1 cellular context compared by ENCODE assay signal in the genomic region with DNA sequence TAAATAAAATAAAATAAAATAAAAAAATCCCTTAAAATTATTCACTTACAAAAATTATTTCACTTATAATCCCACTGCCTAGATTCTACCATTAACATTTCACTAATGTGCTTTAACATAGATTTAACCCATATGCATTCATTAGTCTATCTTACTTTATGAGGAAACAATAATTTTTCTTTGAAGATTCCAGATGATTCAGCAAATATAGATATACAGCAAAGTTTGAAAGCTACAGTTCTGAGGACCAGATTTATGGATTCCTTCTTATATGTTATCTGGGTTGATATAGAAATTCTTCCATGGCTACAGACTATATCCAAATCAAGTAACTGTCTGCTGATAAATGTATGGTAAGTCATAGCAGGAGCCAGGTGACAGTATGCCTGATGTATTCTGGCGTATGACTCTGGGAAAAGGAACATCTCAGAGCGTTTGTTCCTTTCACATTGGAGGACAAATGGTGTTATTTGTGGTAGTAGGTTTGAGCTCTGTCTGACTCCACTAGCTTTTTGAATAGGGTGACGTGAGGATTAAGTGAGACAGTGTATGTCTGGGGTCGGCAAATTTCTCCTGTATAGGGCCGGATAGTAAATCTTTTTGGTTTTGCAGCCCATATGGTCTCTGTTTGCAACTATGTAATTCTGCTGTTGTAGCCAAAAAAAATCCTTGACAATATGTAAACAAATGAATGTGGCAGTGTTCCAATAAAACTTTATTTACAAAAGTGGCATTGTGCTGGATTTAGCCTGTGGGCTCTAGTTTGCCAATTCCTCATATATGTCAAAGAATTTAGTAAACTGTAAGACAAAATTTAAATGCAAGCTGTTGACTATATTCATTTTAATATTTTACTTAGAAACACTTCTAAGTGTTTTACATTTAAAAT.
TF ChIP-seq lines count a peak whose summit lies in the region.

No MANE protein-coding gene starts in this region.

TF ChIP-seq in GM12878, 131 proteins besides CTCF, POLR2A, EP300 and RAD21:
- TF ChIP-seq GABPA (IDR thresholded peaks at IDR 0.05; ENCODE audit: low read depth) (no peak), ZBTB40 (IDR thresholded peaks at IDR 0.05; ENCODE audit: borderline replicate concordance) (peak; percentile 53)
